In the genomic region with DNA sequence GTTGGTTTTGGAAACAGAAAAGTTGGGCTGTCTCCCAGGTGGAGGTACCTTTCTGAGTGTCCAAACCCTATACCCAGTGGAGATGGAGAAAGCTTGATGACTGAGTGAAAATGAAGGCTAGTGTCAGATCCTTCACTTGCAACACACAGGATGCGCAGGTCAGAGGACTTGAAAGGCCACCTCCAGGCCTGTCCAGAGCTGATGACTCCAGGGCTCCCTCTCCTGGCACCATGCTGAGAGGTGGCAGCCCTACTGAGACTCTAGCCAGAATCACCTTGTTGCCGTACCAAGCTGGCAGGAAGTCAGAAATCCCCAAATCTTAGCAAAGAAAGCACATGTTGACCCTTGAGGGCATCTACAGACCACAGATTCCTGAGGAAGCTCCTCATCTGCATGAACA, we compare ENCODE assay signal across 1 cellular context.
A peak's percentile ranks its signal among the peaks of the same experiment; 100 is the strongest.
TF ChIP-seq lines count a peak whose summit lies in the region.

No MANE protein-coding gene starts in this region.

TF ChIP-seq in HepG2, 621 proteins besides CTCF, POLR2A, EP300 and RAD21:
- TF ChIP-seq ZNF331 (CRISPR knock-in tag; IDR thresholded peaks at IDR 0.05) (no peak), ARNTL (CRISPR knock-in tag; IDR thresholded peaks at IDR 0.05) (no peak), STAG1 (CRISPR knock-in tag; IDR thresholded peaks at IDR 0.05) (peak; percentile 63), PRMT3 (CRISPR knock-in tag; IDR thresholded peaks at IDR 0.05; ENCODE audit: borderline replicate concordance, low read depth) (no peak), JDP2 (CRISPR knock-in tag; IDR thresholded peaks at IDR 0.05; ENCODE audit: borderline replicate concordance) (no peak), NFRKB (IDR thresholded peaks at IDR 0.05) (no peak), ZNF788 (CRISPR knock-in tag; IDR thresholded peaks at IDR 0.05; ENCODE audit: borderline replicate concordance) (no peak), CEBPB (IDR thresholded peaks at IDR 0.05; ENCODE audit: borderline replicate concordance, low read depth, low read length) (peak; percentile 21; the same call in 1 of the 2 replicates), POLR2AphosphoS5 (IDR thresholded peaks at IDR 0.05; ENCODE audit: low read depth, low read length) (no peak), SP4 (CRISPR knock-in tag; IDR thresholded peaks at IDR 0.05) (no peak), GFI1 (CRISPR knock-in tag; IDR thresholded peaks at IDR 0.05; ENCODE audit: borderline replicate concordance) (no peak), NFKBIZ (CRISPR knock-in tag; IDR thresholded peaks at IDR 0.05) (no peak), ZNF143 (CRISPR knock-in tag; IDR thresholded peaks at IDR 0.05) (no peak), NR2F6 (IDR thresholded peaks at IDR 0.05) (no peak), NR2F6 (CRISPR knock-in tag; IDR thresholded peaks at IDR 0.05) (0 out of 2 replicates have a peak, but pooled peaks have one; percentile 24), SMC3 (IDR thresholded peaks at IDR 0.05; ENCODE audit: low read length) (peak; percentile 63)
- TF ChIP-seq, protein P1, sequence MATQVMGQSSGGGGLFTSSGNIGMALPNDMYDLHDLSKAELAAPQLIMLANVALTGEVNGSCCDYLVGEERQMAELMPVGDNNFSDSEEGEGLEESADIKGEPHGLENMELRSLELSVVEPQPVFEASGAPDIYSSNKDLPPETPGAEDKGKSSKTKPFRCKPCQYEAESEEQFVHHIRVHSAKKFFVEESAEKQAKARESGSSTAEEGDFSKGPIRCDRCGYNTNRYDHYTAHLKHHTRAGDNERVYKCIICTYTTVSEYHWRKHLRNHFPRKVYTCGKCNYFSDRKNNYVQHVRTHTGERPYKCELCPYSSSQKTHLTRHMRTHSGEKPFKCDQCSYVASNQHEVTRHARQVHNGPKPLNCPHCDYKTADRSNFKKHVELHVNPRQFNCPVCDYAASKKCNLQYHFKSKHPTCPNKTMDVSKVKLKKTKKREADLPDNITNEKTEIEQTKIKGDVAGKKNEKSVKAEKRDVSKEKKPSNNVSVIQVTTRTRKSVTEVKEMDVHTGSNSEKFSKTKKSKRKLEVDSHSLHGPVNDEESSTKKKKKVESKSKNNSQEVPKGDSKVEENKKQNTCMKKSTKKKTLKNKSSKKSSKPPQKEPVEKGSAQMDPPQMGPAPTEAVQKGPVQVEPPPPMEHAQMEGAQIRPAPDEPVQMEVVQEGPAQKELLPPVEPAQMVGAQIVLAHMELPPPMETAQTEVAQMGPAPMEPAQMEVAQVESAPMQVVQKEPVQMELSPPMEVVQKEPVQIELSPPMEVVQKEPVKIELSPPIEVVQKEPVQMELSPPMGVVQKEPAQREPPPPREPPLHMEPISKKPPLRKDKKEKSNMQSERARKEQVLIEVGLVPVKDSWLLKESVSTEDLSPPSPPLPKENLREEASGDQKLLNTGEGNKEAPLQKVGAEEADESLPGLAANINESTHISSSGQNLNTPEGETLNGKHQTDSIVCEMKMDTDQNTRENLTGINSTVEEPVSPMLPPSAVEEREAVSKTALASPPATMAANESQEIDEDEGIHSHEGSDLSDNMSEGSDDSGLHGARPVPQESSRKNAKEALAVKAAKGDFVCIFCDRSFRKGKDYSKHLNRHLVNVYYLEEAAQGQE (IDR thresholded peaks at IDR 0.05; ENCODE audit: borderline replicate concordance in 1 of 2, low read depth in 1 of 2, low read length in 2 of 2), result no peak
- TF ChIP-seq, protein P2, sequence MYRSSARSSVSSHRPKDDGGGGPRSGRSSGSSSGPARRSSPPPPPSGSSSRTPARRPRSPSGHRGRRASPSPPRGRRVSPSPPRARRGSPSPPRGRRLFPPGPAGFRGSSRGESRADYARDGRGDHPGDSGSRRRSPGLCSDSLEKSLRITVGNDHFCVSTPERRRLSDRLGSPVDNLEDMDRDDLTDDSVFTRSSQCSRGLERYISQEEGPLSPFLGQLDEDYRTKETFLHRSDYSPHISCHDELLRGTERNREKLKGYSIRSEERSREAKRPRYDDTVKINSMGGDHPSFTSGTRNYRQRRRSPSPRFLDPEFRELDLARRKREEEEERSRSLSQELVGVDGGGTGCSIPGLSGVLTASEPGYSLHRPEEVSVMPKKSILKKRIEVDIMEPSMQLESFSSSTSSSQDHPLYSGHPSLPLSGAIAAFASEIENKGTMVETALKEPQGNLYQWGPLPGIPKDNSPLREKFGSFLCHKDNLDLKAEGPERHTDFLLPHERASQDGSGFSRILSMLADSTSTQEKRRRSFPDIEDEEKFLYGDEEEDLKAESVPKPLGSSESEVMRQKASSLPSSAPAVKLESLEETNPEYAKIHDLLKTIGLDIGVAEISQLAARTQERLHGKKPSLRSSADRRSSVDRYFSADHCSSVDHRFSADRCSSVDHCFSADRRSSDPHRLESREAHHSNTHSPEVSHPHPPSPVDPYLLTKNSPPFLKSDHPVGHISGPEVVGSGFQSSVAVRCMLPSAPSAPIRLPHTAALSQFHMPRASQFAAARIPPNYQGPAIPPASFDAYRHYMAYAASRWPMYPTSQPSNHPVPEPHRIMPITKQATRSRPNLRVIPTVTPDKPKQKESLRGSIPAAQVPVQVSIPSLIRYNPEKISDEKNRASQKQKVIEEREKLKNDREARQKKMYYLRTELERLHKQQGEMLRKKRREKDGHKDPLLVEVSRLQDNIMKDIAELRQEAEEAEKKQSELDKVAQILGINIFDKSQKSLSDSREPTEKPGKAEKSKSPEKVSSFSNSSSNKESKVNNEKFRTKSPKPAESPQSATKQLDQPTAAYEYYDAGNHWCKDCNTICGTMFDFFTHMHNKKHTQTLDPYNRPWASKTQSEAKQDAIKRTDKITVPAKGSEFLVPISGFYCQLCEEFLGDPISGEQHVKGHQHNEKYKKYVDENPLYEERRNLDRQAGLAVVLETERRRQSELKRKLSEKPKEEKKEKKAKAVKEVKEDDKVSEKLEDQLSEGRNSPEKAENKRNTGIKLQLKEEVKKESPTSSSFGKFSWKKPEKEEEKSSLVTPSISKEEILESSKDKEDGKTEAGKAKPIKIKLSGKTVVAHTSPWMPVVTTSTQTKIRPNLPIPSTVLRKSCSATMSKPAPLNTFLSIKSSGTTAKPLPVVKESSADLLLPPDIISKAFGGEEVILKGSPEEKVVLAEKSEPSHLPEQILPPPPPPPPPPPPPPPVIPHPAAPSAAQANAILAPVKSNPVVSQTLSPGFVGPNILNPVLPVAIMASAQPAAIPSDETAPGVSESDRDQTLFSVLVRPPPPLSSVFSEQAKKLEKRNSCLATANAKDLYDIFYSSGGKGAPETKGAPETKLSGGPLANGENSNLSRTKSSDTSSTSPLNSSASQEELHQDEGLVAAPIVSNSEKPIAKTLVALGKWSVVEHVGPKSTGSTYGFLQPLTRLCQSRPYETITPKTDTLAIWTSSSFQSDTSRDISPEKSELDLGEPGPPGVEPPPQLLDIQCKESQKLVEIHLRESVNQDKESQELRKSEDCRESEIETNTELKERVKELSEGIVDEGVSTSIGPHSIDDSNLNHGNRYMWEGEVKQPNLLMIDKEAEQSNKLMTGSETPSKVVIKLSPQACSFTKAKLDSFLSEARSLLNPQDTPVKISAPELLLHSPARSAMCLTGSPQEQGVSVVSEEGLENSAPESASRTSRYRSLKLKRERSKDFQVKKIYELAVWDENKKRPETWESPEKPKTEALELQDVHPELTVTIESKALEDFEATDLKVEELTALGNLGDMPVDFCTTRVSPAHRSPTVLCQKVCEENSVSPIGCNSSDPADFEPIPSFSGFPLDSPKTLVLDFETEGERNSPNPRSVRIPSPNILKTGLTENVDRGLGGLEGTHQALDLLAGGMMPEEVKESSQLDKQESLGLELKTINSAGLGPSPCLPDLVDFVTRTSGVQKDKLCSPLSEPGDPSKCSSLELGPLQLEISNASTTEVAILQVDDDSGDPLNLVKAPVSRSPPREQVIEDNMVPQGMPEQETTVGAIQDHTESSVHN (CRISPR knock-in tag; IDR thresholded peaks at IDR 0.05), result no peak
- TF ChIP-seq, protein P3, sequence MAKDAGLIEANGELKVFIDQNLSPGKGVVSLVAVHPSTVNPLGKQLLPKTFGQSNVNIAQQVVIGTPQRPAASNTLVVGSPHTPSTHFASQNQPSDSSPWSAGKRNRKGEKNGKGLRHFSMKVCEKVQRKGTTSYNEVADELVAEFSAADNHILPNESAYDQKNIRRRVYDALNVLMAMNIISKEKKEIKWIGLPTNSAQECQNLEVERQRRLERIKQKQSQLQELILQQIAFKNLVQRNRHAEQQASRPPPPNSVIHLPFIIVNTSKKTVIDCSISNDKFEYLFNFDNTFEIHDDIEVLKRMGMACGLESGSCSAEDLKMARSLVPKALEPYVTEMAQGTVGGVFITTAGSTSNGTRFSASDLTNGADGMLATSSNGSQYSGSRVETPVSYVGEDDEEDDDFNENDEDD (CRISPR knock-in tag; IDR thresholded peaks at IDR 0.05; ENCODE audit: borderline replicate concordance), result no peak
- TF ChIP-seq, protein P4, sequence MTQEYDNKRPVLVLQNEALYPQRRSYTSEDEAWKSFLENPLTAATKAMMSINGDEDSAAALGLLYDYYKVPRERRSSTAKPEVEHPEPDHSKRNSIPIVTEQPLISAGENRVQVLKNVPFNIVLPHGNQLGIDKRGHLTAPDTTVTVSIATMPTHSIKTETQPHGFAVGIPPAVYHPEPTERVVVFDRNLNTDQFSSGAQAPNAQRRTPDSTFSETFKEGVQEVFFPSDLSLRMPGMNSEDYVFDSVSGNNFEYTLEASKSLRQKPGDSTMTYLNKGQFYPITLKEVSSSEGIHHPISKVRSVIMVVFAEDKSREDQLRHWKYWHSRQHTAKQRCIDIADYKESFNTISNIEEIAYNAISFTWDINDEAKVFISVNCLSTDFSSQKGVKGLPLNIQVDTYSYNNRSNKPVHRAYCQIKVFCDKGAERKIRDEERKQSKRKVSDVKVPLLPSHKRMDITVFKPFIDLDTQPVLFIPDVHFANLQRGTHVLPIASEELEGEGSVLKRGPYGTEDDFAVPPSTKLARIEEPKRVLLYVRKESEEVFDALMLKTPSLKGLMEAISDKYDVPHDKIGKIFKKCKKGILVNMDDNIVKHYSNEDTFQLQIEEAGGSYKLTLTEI (CRISPR knock-in tag; conservative IDR thresholded peaks at IDR 0.05), result no peak
